16 cellular contexts compared by ENCODE assay signal in genomic region chr21:37378700-37379139, GRCh38. TPM values are rescaled to one million over a fixed set of nuclear protein-coding genes. Genes with fewer than 3 reads are reported as not detected.
A peak's percentile ranks its signal among the peaks of the same experiment; 100 is the strongest.
DNase-seq lines count a peak whose midpoint lies in the region; ATAC-seq and TF ChIP-seq lines count a peak whose summit lies in the region.
"Had no signal": no experiment of that assay in that cellular context is flagged by ENCODE, and none has a peak within 500 bp of the region (broad histone marks: within the 10 kb centered on the region; RNA-seq: fewer than 3 reads in every experiment).

No MANE protein-coding gene starts in this region.

- 0 out of 2 replicates have a peak, but pooled peaks cover 3% of the 10 kb centered on the region for H3K9me2 ChIP-seq in GM23338 (ENCODE audit: insufficient read depth)

- H3K4me1 ChIP-seq in GM23338 (ENCODE audit: insufficient read depth): peaks cover 60% of the 10 kb centered on the region
- H3K4me1 ChIP-seq in mucosa of descending colon (ENCODE audit: low read depth): peaks cover 55% of the 10 kb centered on the region

- no peaks in the 10 kb centered on the region for H3K9me3 ChIP-seq in CD4-positive, alpha-beta T cell (ENCODE audit: control insufficient read depth, low read length)
- no peaks in the 10 kb centered on the region for H3K9me3 ChIP-seq in mucosa of descending colon
- H3K9me3 ChIP-seq: vagina had no signal

- H3K4me1 Mint-ChIP-seq in CD4-positive, alpha-beta T cell (ENCODE audit: low read depth): peaks cover 90% of the 10 kb centered on the region
- H3K4me1 Mint-ChIP-seq in GM23338: peaks cover 60% of the 10 kb centered on the region
- H3K4me1 Mint-ChIP-seq in activated CD8-positive, alpha-beta T cell treated with anti-CD3 and anti-CD28 coated beads, Interleukin-2, amount 10 ng/mL, durations not matched to agents 7 days and 5 days (ENCODE audit: low read depth): peaks cover 77% of the 10 kb centered on the region
- H3K4me1 Mint-ChIP-seq in naive thymus-derived CD8-positive, alpha-beta T cell: peaks cover 49 to 89% (median 82%) of the 10 kb centered on the region in 4 donors

- H3K79me2 ChIP-seq in GM23338 (replicated peaks; ENCODE audit: insufficient read depth): peaks cover 100% of the 10 kb centered on the region

- H3K36me3 Mint-ChIP-seq in CD4-positive, alpha-beta T cell (ENCODE audit: low read depth): peaks cover 16% of the 10 kb centered on the region
- no peaks in the 10 kb centered on the region for H3K36me3 Mint-ChIP-seq in GM23338 (ENCODE audit: low read depth)
- H3K36me3 Mint-ChIP-seq in activated CD8-positive, alpha-beta T cell treated with anti-CD3 and anti-CD28 coated beads, Interleukin-2, amount 10 ng/mL, durations not matched to agents 7 days and 5 days (ENCODE audit: low read depth): peaks cover 41% of the 10 kb centered on the region
- H3K36me3 Mint-ChIP-seq in naive thymus-derived CD8-positive, alpha-beta T cell: peaks cover 0 to 16% (median 4%) of the 10 kb centered on the region in 3 donors

- no peaks in the 10 kb centered on the region for H3F3A ChIP-seq in GM23338 (replicated peaks; ENCODE audit: low read depth)

- H3K27ac ChIP-seq in CD4-positive, alpha-beta T cell (ENCODE audit: low read depth, low read length): no peak overlapping the region
- no peak overlapping the region for H3K27ac ChIP-seq in GM23338 (ENCODE audit: low read depth)
- H3K27ac ChIP-seq: epithelial cell of prostate, vagina had no signal

- no peak for ATAC-seq in CD4-positive, alpha-beta T cell (ENCODE audit: poor library complexity)
- ATAC-seq in GM23338 (no peak), mucosa of descending colon (no peak)
- no peak for ATAC-seq in activated CD8-positive, alpha-beta T cell treated with anti-CD3 and anti-CD28 coated beads, Interleukin-2, amount 10 ng/mL, durations not matched to agents 7 days and 5 days
- no peak for ATAC-seq in naive thymus-derived CD8-positive, alpha-beta T cell
- ATAC-seq: Panc1 had no signal

- no peaks in the 10 kb centered on the region for H3K27me3 ChIP-seq in CD4-positive, alpha-beta T cell (ENCODE audit: control insufficient read depth, insufficient read depth, low read length)
- H3K27me3 ChIP-seq in GM23338 (ENCODE audit: insufficient read depth): no peaks in the 10 kb centered on the region
- H3K27me3 ChIP-seq: vagina had no signal

- intact Hi-C loops in CD4-positive, alpha-beta T cell (cut with DNase I, micrococcal nuclease): loop anchor here in 1 of 2 experiments (2.0 kb wide), 1 partner anchor 14 kb away; no protein-coding TSS in a partner anchor
- intact Hi-C loops in mucosa of descending colon (cut with DNase I, micrococcal nuclease): loop anchor here in 1 of 2 donors (10.0 kb wide), 1 partner anchor 114 kb away; the partner anchor contains the start of gene VPS26C

- DNase-seq in CD4-positive, alpha-beta T cell: no peak
- DNase-seq in GM23338 (ENCODE audit: low spot score): no peak
- DNase-seq in activated CD8-positive, alpha-beta T cell treated with anti-CD3 and anti-CD28 coated beads, Interleukin-2, amount 10 ng/mL, durations not matched to agents 7 days and 5 days: no peak
- no peak for DNase-seq in naive thymus-derived CD8-positive, alpha-beta T cell
- DNase-seq in COLO668 (lab: John Stamatoyannopoulos, UW; ENCODE audit: unreplicated experiment): no peak
- no peak for DNase-seq in mucosa of descending colon
- no peak for DNase-seq in midbrain (lab: John Stamatoyannopoulos, UW)
- DNase-seq: GDM1, head of caudate nucleus, KG1, NCI-H1694, NCI-H524, right cardiac atrium had no signal

- POLR2A ChIA-PET in CD4-positive, alpha-beta T cell (lab: Charles Lee): no interaction called here
- POLR2A ChIA-PET in activated CD8-positive, alpha-beta T cell treated with anti-CD3 and anti-CD28 coated beads, Interleukin-2, amount 10 ng/mL, durations not matched to agents 7 days and 5 days (lab: Charles Lee): interaction anchor here (0.7 to 1.1 kb wide), 2 partner anchors 14 to 340 kb away, joined by 3 read pairs; no protein-coding TSS in a partner anchor
- POLR2A ChIA-PET in naive thymus-derived CD8-positive, alpha-beta T cell (lab: Charles Lee): interaction anchor here (0.6 to 1.0 kb wide), 2 partner anchors 8 to 20 kb away, joined by 3 to 4 read pairs; no protein-coding TSS in a partner anchor

- H3K27ac Mint-ChIP-seq in CD4-positive, alpha-beta T cell: peak overlapping the region; percentile 3
- H3K27ac Mint-ChIP-seq in GM23338: peak overlapping the region; percentile 18
- H3K27ac Mint-ChIP-seq in activated CD8-positive, alpha-beta T cell treated with anti-CD3 and anti-CD28 coated beads, Interleukin-2, amount 10 ng/mL, durations not matched to agents 7 days and 5 days: peak overlapping the region; percentile 22
- peak overlapping the region; percentile 0 to 78 (median 14) for H3K27ac Mint-ChIP-seq in naive thymus-derived CD8-positive, alpha-beta T cell

- no peak overlapping the region for H2AFZ ChIP-seq in GM23338

- H3K4me2 ChIP-seq in GM23338: no peak overlapping the region; the same call in 1 of the 2 replicates

- no peaks in the 10 kb centered on the region for H3K9me3 Mint-ChIP-seq in CD4-positive, alpha-beta T cell
- no peaks in the 10 kb centered on the region for H3K9me3 Mint-ChIP-seq in GM23338
- H3K9me3 Mint-ChIP-seq in activated CD8-positive, alpha-beta T cell treated with anti-CD3 and anti-CD28 coated beads, Interleukin-2, amount 10 ng/mL, durations not matched to agents 7 days and 5 days (ENCODE audit: insufficient read depth): no peaks in the 10 kb centered on the region
- H3K9me3 Mint-ChIP-seq in naive thymus-derived CD8-positive, alpha-beta T cell: peaks cover 0 to 6% (median 2%) of the 10 kb centered on the region in 9 donors

- H3K27me3 Mint-ChIP-seq in CD4-positive, alpha-beta T cell: no peaks in the 10 kb centered on the region
- peaks cover 5% of the 10 kb centered on the region for H3K27me3 Mint-ChIP-seq in GM23338 (ENCODE audit: insufficient read depth, low read depth, poor library complexity)
- H3K27me3 Mint-ChIP-seq in activated CD8-positive, alpha-beta T cell treated with anti-CD3 and anti-CD28 coated beads, Interleukin-2, amount 10 ng/mL, durations not matched to agents 7 days and 5 days (ENCODE audit: low read depth): no peaks in the 10 kb centered on the region
- peaks cover 0 to 1% (median 0%) of the 10 kb centered on the region in 5 donors for H3K27me3 Mint-ChIP-seq in naive thymus-derived CD8-positive, alpha-beta T cell

- peaks cover 74% of the 10 kb centered on the region for H4K20me1 ChIP-seq in GM23338 (replicated peaks; ENCODE audit: insufficient read depth)

- CTCF ChIA-PET in CD4-positive, alpha-beta T cell (lab: Charles Lee): no interaction called here
- CTCF ChIA-PET in activated CD8-positive, alpha-beta T cell treated with anti-CD3 and anti-CD28 coated beads, Interleukin-2, amount 10 ng/mL, durations not matched to agents 7 days and 5 days (lab: Charles Lee): no interaction called here

- TF ChIP-seq CTCF in CD4-positive, alpha-beta T cell (IDR thresholded peaks at IDR 0.05): no peak
- no peak for TF ChIP-seq CTCF in GM23338 (conservative IDR thresholded peaks at IDR 0.05; ENCODE audit: low read depth in 2 of 2)
- TF ChIP-seq CTCF in mucosa of descending colon (IDR thresholded peaks at IDR 0.05): no peak

- H3K36me3 ChIP-seq in GM23338 (ENCODE audit: insufficient read depth): no peaks in the 10 kb centered on the region
- H3K36me3 ChIP-seq in mucosa of descending colon (ENCODE audit: low read depth): no peaks in the 10 kb centered on the region
- H3K36me3 ChIP-seq: vagina had no signal

- H3K4me3 Mint-ChIP-seq in CD4-positive, alpha-beta T cell: peak overlapping the region; percentile 69
- no peak overlapping the region; the same call in 2 of the 3 replicates for H3K4me3 Mint-ChIP-seq in GM23338
- H3K4me3 Mint-ChIP-seq in activated CD8-positive, alpha-beta T cell treated with anti-CD3 and anti-CD28 coated beads, Interleukin-2, amount 10 ng/mL, durations not matched to agents 7 days and 5 days: no peak overlapping the region
- peak overlapping the region; percentile 9 to 78 (median 67) for H3K4me3 Mint-ChIP-seq in naive thymus-derived CD8-positive, alpha-beta T cell

- H3K4me3 ChIP-seq in GM23338: no peak overlapping the region
- no peak overlapping the region for H3K4me3 ChIP-seq in mucosa of descending colon
- H3K4me3 ChIP-seq: vagina had no signal

TF ChIP-seq in GM23338, 12 proteins besides CTCF, POLR2A, EP300 and RAD21 (continues in another document):
- TF ChIP-seq POLR2AphosphoS5 (IDR thresholded peaks at IDR 0.05; ENCODE audit: low read depth): no peak
- TF ChIP-seq NANOG (IDR thresholded peaks at IDR 0.05; ENCODE audit: borderline replicate concordance): no peak

RNA-seq across cellular contexts. Expression of gene DYRK1A, which starts 12.1 kb away (rescaled TPM):
- 100 to 1,000 TPM; 135 to 145 TPM for total RNA-seq in CD4-positive, alpha-beta T cell
- total RNA-seq in GM23338 (2014; rRNA removed; shearing (Covaris generic)): 82.9 and 84.7 TPM in 2 replicates
- polyA plus RNA-seq in GM23338 (2016; fragmentation: Nextera tagmentation; extraction: Ambion mirVana): 10.3 and 11.0 TPM in 2 replicates
- total RNA-seq in activated CD8-positive, alpha-beta T cell treated with anti-CD3 and anti-CD28 coated beads, Interleukin-2, amount 10 ng/mL, durations not matched to agents 7 days and 5 days: 10 to 100 TPM; 83.2 to 86.1 TPM
- 100 to 1,000 TPM; 140 to 146 TPM for total RNA-seq in naive thymus-derived CD8-positive, alpha-beta T cell
- polyA plus RNA-seq in naive thymus-derived CD8-positive, alpha-beta T cell: 1 to 10 TPM; 1.8 to 5.4 (median 2.2) TPM
- 10 to 100 TPM; 61.2 to 76.5 (median 72.7) TPM for total RNA-seq in mucosa of descending colon

Comparison
In these comparisons a context has a peak if more than half of its experiments do, and no peak if none do; other contexts are left out.
1. H3K4me3 Mint-ChIP-seq: peak in CD4-positive, alpha-beta T cell (single experiment) and naive thymus-derived CD8-positive, alpha-beta T cell (10 of 10); none in GM23338 (single experiment) and activated CD8-positive, alpha-beta T cell treated with anti-CD3 and anti-CD28 coated beads, Interleukin-2, amount 10 ng/mL, durations not matched to agents 7 days and 5 days (single experiment).
2. Peak in every context shown above with its lines, with median percentiles within 50 percentile points of each other: H3K27ac Mint-ChIP-seq.